ENCODE assay signal across 9 cellular contexts in the genomic region with DNA sequence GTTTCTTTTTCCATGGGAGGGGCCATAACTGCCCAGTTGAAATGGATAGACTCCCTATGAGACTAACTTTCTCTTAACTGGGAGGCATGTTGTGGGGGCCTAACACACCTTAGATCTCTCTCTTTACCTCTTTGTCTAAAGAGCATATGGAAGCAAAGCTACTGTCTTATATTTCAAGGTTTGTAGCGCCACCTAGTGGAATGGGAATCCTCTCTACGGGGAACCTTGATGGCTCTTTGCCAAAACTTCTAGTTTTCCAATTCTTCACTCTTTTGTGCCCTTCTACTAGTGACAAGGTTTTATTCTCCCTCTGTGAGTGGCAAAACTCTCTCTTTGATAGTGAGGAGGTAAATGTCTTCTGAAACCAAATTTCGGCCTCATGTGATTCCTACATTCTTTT.
DNase-seq lines count a peak whose midpoint lies in the region; ATAC-seq and TF ChIP-seq lines count a peak whose summit lies in the region.
"Had no signal": no experiment of that assay in that cellular context is flagged by ENCODE, and none has a peak within 500 bp of the region (broad histone marks: within the 10 kb centered on the region; RNA-seq: fewer than 3 reads in every experiment).

No MANE protein-coding gene starts in this region.

- H3K27me3 Mint-ChIP-seq in activated CD4-positive, alpha-beta T cell treated with anti-CD3 and anti-CD28 coated beads for 36 hours, result no peaks in the 10 kb centered on the region
- H3K27me3 Mint-ChIP-seq: effector memory CD8-positive, alpha-beta T cell had no signal

- H3K36me3 Mint-ChIP-seq in activated CD4-positive, alpha-beta T cell treated with anti-CD3 and anti-CD28 coated beads for 36 hours (ENCODE audit: low read depth), result no peaks in the 10 kb centered on the region

- intact Hi-C loops in activated CD4-positive, alpha-beta T cell treated with anti-CD3 and anti-CD28 coated beads for 36 hours (cut with DNase I, micrococcal nuclease), result no loop called here
- intact Hi-C loops in psoas muscle (cut with DNase I), result no loop called here
- intact Hi-C loops in head of caudate nucleus (cut with DNase I), result no loop called here

- no peak overlapping the region for H3K4me3 ChIP-seq in KMS-11 (IDR thresholded peaks at IDR 0.05; ENCODE audit: insufficient read depth, low read depth, low read length)
- H3K4me3 ChIP-seq in psoas muscle, result no peak overlapping the region

- no peak overlapping the region for H3K27ac ChIP-seq in KMS-11
- no peak overlapping the region for H3K27ac ChIP-seq in psoas muscle

- no peak overlapping the region for H3K4me2 ChIP-seq in KMS-11

- H3K27ac Mint-ChIP-seq in activated CD4-positive, alpha-beta T cell treated with anti-CD3 and anti-CD28 coated beads for 36 hours, result no peak overlapping the region
- H3K27ac Mint-ChIP-seq: effector memory CD8-positive, alpha-beta T cell had no signal

- POLR2A ChIA-PET in activated CD4-positive, alpha-beta T cell treated with anti-CD3 and anti-CD28 coated beads for 36 hours (lab: Charles Lee), result no interaction called here

- no peak overlapping the region for H2AFZ ChIP-seq in KMS-11 (ENCODE audit: low read depth)

- H3K4me1 ChIP-seq in KMS-11 (ENCODE audit: low read depth, poor library complexity, severe bottlenecking) (no peaks in the 10 kb centered on the region), psoas muscle (no peaks in the 10 kb centered on the region)

- no peaks in the 10 kb centered on the region for H3K36me3 ChIP-seq in KMS-11 (ENCODE audit: insufficient read depth)
- H3K36me3 ChIP-seq in psoas muscle (ENCODE audit: insufficient read depth in 1 of 2, low read depth in 1 of 2), result no peaks in the 10 kb centered on the region

- no peak overlapping the region for H3K9ac ChIP-seq in KMS-11

- peak; percentile 20 for DNase-seq in activated CD4-positive, alpha-beta T cell treated with anti-CD3 and anti-CD28 coated beads for 36 hours
- DNase-seq in activated CD4-positive, alpha-beta T cell treated with anti-CD3 and anti-CD28 coated beads, Interleukin-2, amount 50 U/mL, for 1 hour, result no peak
- DNase-seq in UCSD-AML1 (lab: John Stamatoyannopoulos, UW; ENCODE audit: unreplicated experiment) (peak; percentile 6), psoas muscle (no peak), T1000 (lab: John Stamatoyannopoulos, UW) (no peak), head of caudate nucleus (no peak)
- DNase-seq: effector memory CD8-positive, alpha-beta T cell had no signal

- H3K9me3 ChIP-seq in psoas muscle, result peaks cover 18% of the 10 kb centered on the region

- no peaks in the 10 kb centered on the region for H3K79me2 ChIP-seq in KMS-11 (ENCODE audit: insufficient read depth, low read depth)

- H4K20me1 ChIP-seq in KMS-11 (ENCODE audit: insufficient read depth), result no peaks in the 10 kb centered on the region

- TF ChIP-seq CTCF in KMS-11 (conservative IDR thresholded peaks at IDR 0.05; ENCODE audit: low read depth, low read length) (peak; percentile 33; the same call in 1 of the 2 replicates), psoas muscle (IDR thresholded peaks at IDR 0.05) (peak; percentile 15)

- H3K4me3 Mint-ChIP-seq in activated CD4-positive, alpha-beta T cell treated with anti-CD3 and anti-CD28 coated beads for 36 hours, result no peak overlapping the region
- H3K4me3 Mint-ChIP-seq: effector memory CD8-positive, alpha-beta T cell had no signal

- H3K9me3 Mint-ChIP-seq in activated CD4-positive, alpha-beta T cell treated with anti-CD3 and anti-CD28 coated beads for 36 hours (ENCODE audit: low read depth), result peaks cover 24% of the 10 kb centered on the region

- CTCF ChIA-PET in activated CD4-positive, alpha-beta T cell treated with anti-CD3 and anti-CD28 coated beads for 36 hours (lab: Charles Lee), result no interaction called here

- ATAC-seq in activated CD4-positive, alpha-beta T cell treated with anti-CD3 and anti-CD28 coated beads for 36 hours, result no peak
- ATAC-seq in psoas muscle, result no peak
- no peak for ATAC-seq in HG02870 (IDR thresholded peaks at IDR 0.05; ENCODE audit: unreplicated experiment)
- ATAC-seq: effector memory CD8-positive, alpha-beta T cell had no signal

- no peaks in the 10 kb centered on the region for H3K4me1 Mint-ChIP-seq in activated CD4-positive, alpha-beta T cell treated with anti-CD3 and anti-CD28 coated beads for 36 hours

- H3K27me3 ChIP-seq in KMS-11 (ENCODE audit: insufficient read depth, low read depth) (no peaks in the 10 kb centered on the region), psoas muscle (ENCODE audit: insufficient read depth in 3 of 3, low read length in 2 of 3) (no peaks in the 10 kb centered on the region)

- 65 to 73% (median 67%) methylated on average over 3 of the region's 3 CpGs for WGBS in psoas muscle, 3 donors

Comparison
In these comparisons a context has a peak if more than half of its experiments do, and no peak if none do; other contexts are left out.
1. DNase-seq: peak in activated CD4-positive, alpha-beta T cell treated with anti-CD3 and anti-CD28 coated beads for 36 hours (single experiment) and UCSD-AML1 (single experiment); none in activated CD4-positive, alpha-beta T cell treated with anti-CD3 and anti-CD28 coated beads, Interleukin-2, amount 50 U/mL, for 1 hour (single experiment), psoas muscle (0 of 2), T1000 (single experiment) and head of caudate nucleus (0 of 42).